Comparison of ENCODE assay signal across 8 cellular contexts in the genomic region with DNA sequence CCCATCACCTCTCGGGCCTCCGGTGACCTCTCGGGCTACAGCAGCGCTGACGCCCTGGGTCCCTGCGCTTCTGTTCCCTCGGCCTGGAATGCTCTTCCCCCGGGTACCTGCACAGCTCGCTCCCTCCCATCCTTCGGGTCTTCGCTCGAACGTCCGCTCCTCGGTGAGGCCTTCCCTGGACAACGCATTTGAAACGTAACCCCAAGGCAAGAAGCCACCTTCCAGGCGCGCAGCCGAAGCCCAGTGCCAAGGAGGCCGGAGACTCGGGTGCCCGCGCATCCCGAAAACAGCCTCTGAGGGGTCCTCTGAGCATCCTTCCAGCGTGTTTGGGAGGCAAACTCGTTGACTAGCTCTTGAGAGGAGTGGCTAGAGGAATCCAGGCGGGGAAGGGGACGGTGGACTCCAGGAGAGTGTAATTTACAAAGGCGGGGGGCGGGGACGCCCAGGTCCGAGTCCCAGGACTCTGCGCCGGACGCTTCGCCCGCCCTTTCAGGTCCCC.
DNase-seq lines count a peak whose midpoint lies in the region; ATAC-seq, FAIRE-seq and TF ChIP-seq lines count a peak whose summit lies in the region.

No MANE protein-coding gene starts in this region.

- peak overlapping the region; percentile 67 for H3K9ac ChIP-seq in endothelial cell of umbilical vein (replicated peaks; ENCODE audit: extremely low read depth, insufficient read depth, low read length)

- ATAC-seq in GM21576 (IDR thresholded peaks at IDR 0.05; ENCODE audit: unreplicated experiment) (no peak), GM19324 (IDR thresholded peaks at IDR 0.05; ENCODE audit: low FRiP score, unreplicated experiment) (no peak), HG02642 (IDR thresholded peaks at IDR 0.05; ENCODE audit: poor library complexity, unreplicated experiment) (no peak)

- dilution Hi-C loops in endothelial cell of umbilical vein (cut with MboI; ENCODE audit: extremely low pct_ligation_motif_present, low sequenced_read_pairs), result no loop called here

- H3K27me3 ChIP-seq in BE2C (peaks cover 34% of the 10 kb centered on the region), endothelial cell of umbilical vein (ENCODE audit: control insufficient read depth in 2 of 2, insufficient read depth in 2 of 2, low read length in 2 of 2) (no peaks in the 10 kb centered on the region)

- peak overlapping the region in 2 of 3 experiments; percentile 64 to 67 for H3K27ac Mint-ChIP-seq in nephron

- H3K4me1 ChIP-seq in BE2C (no peaks in the 10 kb centered on the region), endothelial cell of umbilical vein (ENCODE audit: control insufficient read depth, extremely low read depth, insufficient read depth, low read length) (peaks cover 26% of the 10 kb centered on the region)

- no TSS peak for BruUV-seq in endothelial cell of umbilical vein (replicated peaks; lab: Mats Ljungman, UMichigan)

- no peak for TF ChIP-seq CTCF in BE2C (IDR thresholded peaks at IDR 0.05; ENCODE audit: low read depth, low read length)
- no peak for TF ChIP-seq CTCF in endothelial cell of umbilical vein (IDR thresholded peaks at IDR 0.05; ENCODE audit: extremely low read depth in 1 of 2, insufficient read depth in 1 of 2, low read depth in 1 of 2, low read length in 2 of 2)
- no peak for TF ChIP-seq CTCF in nephron (IDR thresholded peaks at IDR 0.05; ENCODE audit: unreplicated experiment in 3 of 3)

- H4K20me1 ChIP-seq in endothelial cell of umbilical vein (replicated peaks; ENCODE audit: control insufficient read depth, extremely low read depth, insufficient read depth, low read length), result no peaks in the 10 kb centered on the region

- FAIRE-seq in endothelial cell of umbilical vein (lab: Jason Lieb, UNC), result peak; percentile 48

- CTCF ChIA-PET in endothelial cell of umbilical vein (lab: Charles Lee), result interaction anchor here (1.3 to 2.9 kb wide), 6 partner anchors 23 to 409 kb away, joined by 3 to 18 read pairs (median 4); no protein-coding TSS in a partner anchor

- H3K36me3 ChIP-seq in BE2C (no peaks in the 10 kb centered on the region), endothelial cell of umbilical vein (ENCODE audit: control insufficient read depth in 2 of 2, extremely low read depth in 1 of 2, insufficient read depth in 2 of 2, low read length in 2 of 2) (no peaks in the 10 kb centered on the region)

- H3K4me3 ChIP-seq in BE2C (ENCODE audit: low read depth, low read length) (peak overlapping the region; percentile 53), endothelial cell of umbilical vein (replicated peaks in 1 of 3; ENCODE audit: insufficient read depth in 1 of 3, low read depth in 1 of 3, low read length in 3 of 3) (peak overlapping the region; percentile 43 to 71 (median 64))

- POLR2A ChIA-PET in endothelial cell of umbilical vein (lab: Charles Lee), result no interaction called here

- intact Hi-C loops in endothelial cell of umbilical vein (cut with micrococcal nuclease), result no loop called here

- H3K4me3 Mint-ChIP-seq in nephron, result peak overlapping the region; percentile 92 to 95 (median 95)

- DNase-seq in BE2C, result no peak
- peak; percentile 51 for DNase-seq in M059J (ENCODE audit: low read depth)
- DNase-seq in endothelial cell of umbilical vein (ENCODE audit: low read depth, low spot score), result peak; percentile 36
- DNase-seq in SW480 (ENCODE audit: low spot score), result no peak

- H3K4me2 ChIP-seq in endothelial cell of umbilical vein (ENCODE audit: insufficient read depth, low read length), result peak overlapping the region; percentile 84

- no peaks in the 10 kb centered on the region for H3K36me3 Mint-ChIP-seq in nephron (ENCODE audit: low read depth)

- peak overlapping the region; percentile 35 for H2AFZ ChIP-seq in endothelial cell of umbilical vein (ENCODE audit: low read depth, low read length)

- H3K9me3 Mint-ChIP-seq in nephron, result no peaks in the 10 kb centered on the region

- no peak for TF ChIP-seq POLR2A in endothelial cell of umbilical vein (IDR thresholded peaks at IDR 0.05; ENCODE audit: low read depth, low read length)

- no peaks in the 10 kb centered on the region for H3K9me3 ChIP-seq in BE2C
- H3K9me3 ChIP-seq in endothelial cell of umbilical vein (replicated peaks; ENCODE audit: control insufficient read depth, insufficient read depth, low read length), result no peaks in the 10 kb centered on the region

- H3K27ac ChIP-seq in endothelial cell of umbilical vein (ENCODE audit: insufficient read depth, low read depth, low read length), result peak overlapping the region; percentile 37

- peaks cover 63% of the 10 kb centered on the region for H3K27me3 Mint-ChIP-seq in nephron (ENCODE audit: low read depth)

- H3K4me1 Mint-ChIP-seq in nephron, result peaks cover 27% of the 10 kb centered on the region

- peaks cover 40% of the 10 kb centered on the region for H3K79me2 ChIP-seq in endothelial cell of umbilical vein (ENCODE audit: control insufficient read depth, insufficient read depth, low read length)

- H3K9me1 ChIP-seq in endothelial cell of umbilical vein (replicated peaks; ENCODE audit: control insufficient read depth, extremely low read depth, insufficient read depth, low read length), result no peaks in the 10 kb centered on the region

TF ChIP-seq in endothelial cell of umbilical vein, 7 proteins besides CTCF, POLR2A, EP300 and RAD21:
- no peak for TF ChIP-seq MYC (IDR thresholded peaks at IDR 0.05; ENCODE audit: low read depth, low read length)
- TF ChIP-seq POLR2AphosphoS5 (IDR thresholded peaks at IDR 0.05; ENCODE audit: insufficient read depth, low read depth, low read length), result no peak
- TF ChIP-seq FOS (IDR thresholded peaks at IDR 0.05; ENCODE audit: borderline replicate concordance, insufficient read depth, low read length), result no peak
- no peak for TF ChIP-seq EZH2 (IDR thresholded peaks at IDR 0.05; ENCODE audit: borderline replicate concordance, low read depth, low read length, severe bottlenecking)
- no peak for TF ChIP-seq GATA2 (IDR thresholded peaks at IDR 0.05; ENCODE audit: insufficient read depth, insufficient read length, low read depth, low read length)
- TF ChIP-seq JUN (IDR thresholded peaks at IDR 0.05; ENCODE audit: borderline replicate concordance, insufficient read depth, insufficient read length, low read depth), result no peak
- TF ChIP-seq, protein P1, sequence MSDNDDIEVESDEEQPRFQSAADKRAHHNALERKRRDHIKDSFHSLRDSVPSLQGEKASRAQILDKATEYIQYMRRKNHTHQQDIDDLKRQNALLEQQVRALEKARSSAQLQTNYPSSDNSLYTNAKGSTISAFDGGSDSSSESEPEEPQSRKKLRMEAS (IDR thresholded peaks at IDR 0.05; ENCODE audit: insufficient read depth, insufficient read length), result no peak

Comparison
In these comparisons a context has a peak if more than half of its experiments do, and no peak if none do; other contexts are left out.
1. DNase-seq: peak in M059J (single experiment) and endothelial cell of umbilical vein (single experiment); none in BE2C (single experiment) and SW480 (single experiment).